2 cellular contexts compared by ENCODE assay signal in genomic region chr14:64213079-64213478, GRCh38.
TF ChIP-seq lines count a peak whose summit lies in the region.

No MANE protein-coding gene starts in this region.

TF ChIP-seq in SK-N-SH treated with all-trans-retinoic acid at 6 μM for 48 hours, 23 proteins besides CTCF, POLR2A, EP300 and RAD21 (continued from another document):
- TF ChIP-seq ARNTL (CRISPR knock-in tag; IDR thresholded peaks at IDR 0.05; ENCODE audit: borderline replicate concordance, low read depth) (no peak), SNAI2 (CRISPR knock-in tag; IDR thresholded peaks at IDR 0.05) (no peak), ZFP30 (CRISPR knock-in tag; IDR thresholded peaks at IDR 0.05) (no peak), TCF4 (CRISPR knock-in tag; IDR thresholded peaks at IDR 0.05; ENCODE audit: borderline replicate concordance) (no peak)

TF ChIP-seq in SK-N-SH, 30 proteins besides CTCF, POLR2A, EP300 and RAD21 (continued from another document):
- TF ChIP-seq REST (IDR thresholded peaks at IDR 0.05; ENCODE audit: low read depth, low read length) (no peak), POLR2AphosphoS5 (IDR thresholded peaks at IDR 0.05; ENCODE audit: low read depth, low read length) (no peak), NFIC (IDR thresholded peaks at IDR 0.05; ENCODE audit: borderline replicate concordance) (no peak), FOXM1 (IDR thresholded peaks at IDR 0.05; ENCODE audit: low read depth) (no peak), GATA2 (CRISPR knock-in tag; IDR thresholded peaks at IDR 0.05) (no peak), ZBTB33 (IDR thresholded peaks at IDR 0.05; ENCODE audit: borderline replicate concordance, low read depth) (no peak), ELF1 (IDR thresholded peaks at IDR 0.05) (no peak), JUND (IDR thresholded peaks at IDR 0.05) (no peak), PBX3 (IDR thresholded peaks at IDR 0.05) (no peak), YY1 (IDR thresholded peaks at IDR 0.05; ENCODE audit: low read depth) (no peak)
